3 cellular contexts compared by ENCODE assay signal in the genomic region with DNA sequence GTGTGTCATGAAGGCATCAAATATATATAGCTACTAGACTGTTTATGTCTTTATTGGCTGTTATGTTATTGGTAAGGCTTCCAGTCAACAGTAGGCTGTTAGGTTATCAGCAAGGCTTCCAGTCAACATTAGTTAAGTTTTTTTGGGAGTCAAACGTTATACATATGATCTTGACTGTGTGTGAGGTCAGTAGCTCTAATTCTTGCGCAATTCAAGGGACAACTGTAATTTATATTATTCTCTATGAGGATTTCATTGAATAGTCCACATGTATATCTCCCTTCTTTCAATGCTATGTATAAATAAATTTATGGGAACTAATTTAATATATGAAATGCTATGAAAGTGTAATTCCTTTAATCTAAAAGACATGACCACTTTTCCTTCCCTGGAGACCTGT.
TF ChIP-seq lines count a peak whose summit lies in the region.

No MANE protein-coding gene starts in this region.

TF ChIP-seq in A549, 52 proteins besides CTCF, POLR2A, EP300 and RAD21:
- TF ChIP-seq CEBPB (IDR thresholded peaks at IDR 0.05) (peak; percentile 20 to 28; a peak in 2 of 4 replicates), MYC (IDR thresholded peaks at IDR 0.05; ENCODE audit: borderline replicate concordance, low read length) (no peak)

TF ChIP-seq in IMR-90, 13 proteins besides CTCF, POLR2A, EP300 and RAD21:
- TF ChIP-seq CEBPB (IDR thresholded peaks at IDR 0.05; ENCODE audit: low read depth, low read length) (peak; percentile 71), BHLHE40 (IDR thresholded peaks at IDR 0.05; ENCODE audit: low read depth, low read length) (no peak), CHD1 (IDR thresholded peaks at IDR 0.05; ENCODE audit: low read depth, low read length) (no peak)
TF ChIP-seq in IMR-90: peak in this region for 1.

TF ChIP-seq in H1, 55 proteins besides CTCF, POLR2A, EP300 and RAD21:
- TF ChIP-seq HDAC6 (IDR thresholded peaks at IDR 0.05; ENCODE audit: low read depth, low read length) (no peak), CEBPB (IDR thresholded peaks at IDR 0.05; ENCODE audit: low read depth, low read length) (peak; percentile 92)
TF ChIP-seq in H1: peak in this region for 1.
